ENCODE assay signal across 12 cellular contexts in the genomic region with DNA sequence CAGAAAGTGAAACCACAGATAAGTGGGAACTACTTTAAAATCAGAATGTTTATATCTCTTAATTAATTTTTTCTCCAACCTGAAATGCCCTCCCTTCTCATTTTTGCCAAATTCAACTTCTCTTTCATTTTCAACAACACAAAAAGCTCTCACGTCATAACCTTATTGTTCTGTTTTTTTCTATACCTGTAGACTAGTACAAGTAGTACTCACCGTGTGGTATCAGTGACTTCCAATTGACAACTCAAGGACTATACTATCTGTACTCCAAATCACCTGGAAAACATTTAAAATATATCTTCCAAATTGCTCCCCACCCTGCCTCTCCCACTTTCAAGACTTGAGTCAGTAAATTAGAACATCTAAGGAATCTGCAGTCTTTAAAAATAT.
A peak's percentile ranks its signal among the peaks of the same experiment; 100 is the strongest.
DNase-seq lines count a peak whose midpoint lies in the region; ATAC-seq, FAIRE-seq and TF ChIP-seq lines count a peak whose summit lies in the region.
"Had no signal": no experiment of that assay in that cellular context is flagged by ENCODE, and none has a peak within 500 bp of the region (broad histone marks: within the 10 kb centered on the region; RNA-seq: fewer than 3 reads in every experiment).

No MANE protein-coding gene starts in this region.

- WGBS in K562 (ENCODE audit: insufficient coverage, low coverage, missing lambda C conversion rate) = 17% methylated on average over 2 of the region's 2 CpGs
- 42 to 51% methylated on average over 2 of the region's 2 CpGs for WGBS in lower leg skin, 2 donors

- H3K4me1 ChIP-seq in Karpas-422 (ENCODE audit: low read length) (peaks cover 32% of the 10 kb centered on the region), K562 (replicated peaks in 1 of 2; ENCODE audit: control insufficient read depth in 2 of 2, insufficient read depth in 2 of 2, low read length in 2 of 2) (no peaks in the 10 kb centered on the region; a peak in 1 of 5 replicates), neuron (ENCODE audit: insufficient read depth, low read length) (no peaks in the 10 kb centered on the region)

- H2AFZ ChIP-seq in Karpas-422 (ENCODE audit: low read length) (peak overlapping the region; percentile 83), K562 (ENCODE audit: low read depth, low read length) (no peak overlapping the region), neuron (ENCODE audit: low read depth, low read length) (peak overlapping the region; percentile 34)

- FAIRE-seq in K562 (lab: Jason Lieb, UNC) = no peak

- H3K27ac ChIP-seq in Karpas-422 (ENCODE audit: low read length) (peak overlapping the region; percentile 86), K562 (ENCODE audit: extremely low read depth, low read depth, low read length) (no peak overlapping the region)

- H3K9me2 ChIP-seq in Karpas-422 (replicated peaks; ENCODE audit: insufficient read depth, low read length) = no peaks in the 10 kb centered on the region

- POLR2A ChIA-PET in K562 (lab: Yijun Ruan, JAX) = no interaction called here

- in situ Hi-C loops in K562 (cut with MboI) = loop anchor here (25.0 kb wide), 1 partner anchor 319 kb away; no protein-coding TSS in a partner anchor

- no peak overlapping the region for H3K4me3 ChIP-seq in GM06990 (replicated peaks; ENCODE audit: low read depth, low read length)
- peak overlapping the region; percentile 60 for H3K4me3 ChIP-seq in Karpas-422 (ENCODE audit: low read length)
- no peak overlapping the region for H3K4me3 ChIP-seq in K562
- no peak overlapping the region for H3K4me3 ChIP-seq in neuron (ENCODE audit: low read length)
- no peak overlapping the region for H3K4me3 ChIP-seq in lower leg skin (ENCODE audit: low read depth, poor library complexity, severe bottlenecking)

- H3K9ac ChIP-seq in Karpas-422 (ENCODE audit: low read length) (peak overlapping the region; percentile 58), K562 (ENCODE audit: insufficient read depth in 1 of 2, low read depth in 2 of 2, low read length in 2 of 2) (no peak overlapping the region)

- CTCF ChIA-PET in K562 (lab: Yijun Ruan, JAX; ENCODE audit: low intra/inter-chr PET ratio) = no interaction called here

- peak; percentile 9 for DNase-seq in GM06990 (ENCODE audit: extremely low read depth, insufficient read length)
- DNase-seq in Karpas-422 = no peak
- DNase-seq in K562 (ENCODE audit: extremely low read depth in 1 of 4, low spot score in 3 of 4) = no peak
- DNase-seq in central memory CD4-positive, alpha-beta T cell = no peak
- no peak for DNase-seq in NCI-H1417 (lab: John Stamatoyannopoulos, UW)
- no peak for DNase-seq in lower leg skin (ENCODE audit: low spot score in 2 of 2)
- DNase-seq: COR-L47; effector memory CD8-positive, alpha-beta T cell; NCI-H1048; NCI-H526 treated with DMSO at 0.1 percent for 48 hours had no signal

- TF ChIP-seq EP300 in K562 (IDR thresholded peaks at IDR 0.05; ENCODE audit: low read length) = no peak

- no peaks in the 10 kb centered on the region for H3K9me1 ChIP-seq in K562 (ENCODE audit: control insufficient read depth, insufficient read depth, low read length)

- TF ChIP-seq POLR2A in K562 (conservative IDR thresholded peaks at IDR 0.05) (no peak), lower leg skin (IDR thresholded peaks at IDR 0.05) (no peak)

- TF ChIP-seq CTCF in GM06990 (IDR thresholded peaks at IDR 0.05; ENCODE audit: insufficient read depth, low read length, poor library complexity, severe bottlenecking) (no peak), K562 (IDR thresholded peaks at IDR 0.05 in 2 of 3, conservative IDR thresholded peaks at IDR 0.05 in 1 of 3; ENCODE audit: insufficient read depth in 2 of 3, low read depth in 1 of 3, low read length in 3 of 3) (no peak), lower leg skin (IDR thresholded peaks at IDR 0.05) (no peak)

- no peak for ATAC-seq in K562
- no peak for ATAC-seq in GM21423 (IDR thresholded peaks at IDR 0.05; ENCODE audit: unreplicated experiment)
- ATAC-seq: effector memory CD8-positive, alpha-beta T cell had no signal

- H3K36me3 ChIP-seq in GM06990 (ENCODE audit: control insufficient read depth, insufficient read depth, low read length) (no peaks in the 10 kb centered on the region), Karpas-422 (ENCODE audit: insufficient read depth, low read length) (peaks cover 3% of the 10 kb centered on the region; the same call in 1 of the 2 replicates), K562 (ENCODE audit: control insufficient read depth, insufficient read depth, low read length) (no peaks in the 10 kb centered on the region), neuron (ENCODE audit: insufficient read depth, low read length) (no peaks in the 10 kb centered on the region)

- peaks cover 22% of the 10 kb centered on the region; the same call in 1 of the 2 replicates for H3K9me3 ChIP-seq in Karpas-422 (ENCODE audit: low read length)
- peaks cover 7% of the 10 kb centered on the region; the same call in 1 of the 2 replicates for H3K9me3 ChIP-seq in K562 (replicated peaks; ENCODE audit: control insufficient read depth, insufficient read depth, low read depth, low read length)
- peaks cover 7% of the 10 kb centered on the region for H3K9me3 ChIP-seq in neuron (ENCODE audit: low read length)

- no peaks in the 10 kb centered on the region for H4K20me1 ChIP-seq in Karpas-422 (ENCODE audit: insufficient read depth, low read depth, low read length)
- no peaks in the 10 kb centered on the region for H4K20me1 ChIP-seq in K562 (replicated peaks; ENCODE audit: control insufficient read depth, insufficient read depth, low read length)

- H3K4me2 ChIP-seq in Karpas-422 (ENCODE audit: low read depth, low read length, poor library complexity, severe bottlenecking) (peak overlapping the region; percentile 74), K562 (ENCODE audit: insufficient read depth, low read length) (no peak overlapping the region)

- intact Hi-C loops in K562 (cut with micrococcal nuclease) (no loop called here), lower leg skin (cut with DNase I; ENCODE audit: low total_unique reads) (no loop called here)

- BruUV-seq in K562 (replicated peaks; lab: Mats Ljungman, UMichigan) = no TSS peak

- no peaks in the 10 kb centered on the region for H3K79me2 ChIP-seq in Karpas-422 (ENCODE audit: low read length)
- no peaks in the 10 kb centered on the region for H3K79me2 ChIP-seq in K562 (ENCODE audit: control insufficient read depth, insufficient read depth, low read length)

- H3K27me3 ChIP-seq in GM06990 (replicated peaks; ENCODE audit: control insufficient read depth, insufficient read depth, low read length) = no peaks in the 10 kb centered on the region
- no peaks in the 10 kb centered on the region for H3K27me3 ChIP-seq in Karpas-422 (ENCODE audit: low read length)
- no peaks in the 10 kb centered on the region for H3K27me3 ChIP-seq in K562 (ENCODE audit: control insufficient read depth in 2 of 2, insufficient read depth in 2 of 2, low read length in 2 of 2)
- H3K27me3 ChIP-seq in neuron (ENCODE audit: insufficient read depth, low read length) = no peaks in the 10 kb centered on the region

- TF ChIP-seq RAD21 in K562 (CRISPR knock-in tag; conservative IDR thresholded peaks at IDR 0.05 in 1 of 2, IDR thresholded peaks at IDR 0.05 in 1 of 2) = no peak

TF ChIP-seq in K562, 482 proteins besides CTCF, POLR2A, EP300 and RAD21:
- TF ChIP-seq ELF4 (CRISPR knock-in tag; IDR thresholded peaks at IDR 0.05) (no peak), ZNF143 (CRISPR knock-in tag; IDR thresholded peaks at IDR 0.05) (no peak), PYGO2 (tag; IDR thresholded peaks at IDR 0.05) (no peak), SMARCE1 (IDR thresholded peaks at IDR 0.05) (0 out of 2 replicates have a peak, but pooled peaks have one; percentile 2), FOSL1 (tag; conservative IDR thresholded peaks at IDR 0.05) (peak; percentile 44; the same call in 1 of the 2 replicates)
